1 cellular context compared by ENCODE assay signal in genomic region chr4:48896845-48897244, GRCh38.
TF ChIP-seq lines count a peak whose summit lies in the region.

No MANE protein-coding gene starts in this region.

TF ChIP-seq in HepG2, 621 proteins besides CTCF, POLR2A, EP300 and RAD21:
- TF ChIP-seq STAG1 (CRISPR knock-in tag; IDR thresholded peaks at IDR 0.05) (peak; percentile 40), GPN1 (CRISPR knock-in tag; IDR thresholded peaks at IDR 0.05; ENCODE audit: borderline replicate concordance) (no peak)
